9 cellular contexts compared by ENCODE assay signal in the genomic region with DNA sequence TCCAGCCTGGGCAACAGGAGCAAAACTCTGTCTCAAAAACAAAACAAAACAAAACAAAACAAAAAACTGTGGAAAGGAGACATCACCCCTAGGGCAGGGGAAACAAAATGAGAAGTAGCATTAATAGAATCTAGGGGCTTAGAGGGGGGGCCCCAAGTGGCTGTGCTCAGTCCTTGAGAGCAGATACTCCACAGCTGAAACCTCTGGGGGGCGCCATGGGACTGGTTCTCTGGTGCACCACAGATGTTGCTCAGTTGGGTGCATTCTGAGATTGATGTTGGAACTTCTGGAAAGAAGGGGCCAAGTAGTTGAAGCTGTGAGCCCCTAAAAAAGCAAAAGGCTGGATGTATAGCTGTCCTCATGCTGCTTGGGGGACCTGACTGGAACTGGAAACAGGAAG. TPM values are rescaled to one million over a fixed set of nuclear protein-coding genes. Genes with fewer than 3 reads are reported as not detected.
DNase-seq lines count a peak whose midpoint lies in the region; ATAC-seq and TF ChIP-seq lines count a peak whose summit lies in the region.
"Had no signal": no experiment of that assay in that cellular context is flagged by ENCODE, and none has a peak within 500 bp of the region (broad histone marks: within the 10 kb centered on the region; RNA-seq: fewer than 3 reads in every experiment).

No MANE protein-coding gene starts in this region.

- peak overlapping the region in 1 of 4 donors; percentile 32 for H3K4me3 Mint-ChIP-seq in CD4-positive, CD25-positive, alpha-beta regulatory T cell
- no peak overlapping the region for H3K4me3 Mint-ChIP-seq in activated naive CD8-positive, alpha-beta T cell treated with anti-CD3 and anti-CD28 coated beads for 36 hours

- no peaks in the 10 kb centered on the region for H3K36me3 ChIP-seq in CD4-positive, CD25-positive, alpha-beta regulatory T cell (ENCODE audit: control insufficient read depth, insufficient read depth, low read length)
- H3K36me3 ChIP-seq in SJCRH30 (no peaks in the 10 kb centered on the region), osteoblast (ENCODE audit: insufficient read depth, low read length) (no peaks in the 10 kb centered on the region), SK-N-SH (replicated peaks in 1 of 2; ENCODE audit: control insufficient read depth in 1 of 2, insufficient read depth in 2 of 2, low read length in 1 of 2) (no peaks in the 10 kb centered on the region)

- H3K9ac ChIP-seq in SK-N-SH, result no peak overlapping the region

- no peak overlapping the region for H3K27ac ChIP-seq in CD4-positive, CD25-positive, alpha-beta regulatory T cell (ENCODE audit: insufficient read depth, low read length, poor library complexity, severe bottlenecking)
- H3K27ac ChIP-seq in SJCRH30 (no peak overlapping the region), osteoblast (ENCODE audit: low read depth, low read length) (no peak overlapping the region), SK-N-SH (ENCODE audit: low read depth in 2 of 2, low read length in 1 of 2) (no peak overlapping the region)

- peak; percentile 23 to 62 (median 55) for DNase-seq in CD4-positive, CD25-positive, alpha-beta regulatory T cell
- DNase-seq in SJCRH30 (peak; percentile 27 to 36), osteoblast (ENCODE audit: insufficient read length, low spot score, missing footprints) (no peak), T1000 (lab: John Stamatoyannopoulos, UW) (no peak), SK-N-SH (no peak), dedifferentiated amniotic fluid mesenchymal stem cell (ENCODE audit: extremely low spot score) (no peak)
- DNase-seq in activated naive CD8-positive, alpha-beta T cell treated with anti-CD3 and anti-CD28 coated beads for 36 hours, result peak; percentile 38
- DNase-seq: GF-D8 had no signal

- POLR2A ChIA-PET in SK-N-SH (lab: Yijun Ruan, JAX), result no interaction called here

- H3K9me3 Mint-ChIP-seq in CD4-positive, CD25-positive, alpha-beta regulatory T cell, result peaks cover 0 to 7% (median 2%) of the 10 kb centered on the region in 7 donors
- peaks cover 7% of the 10 kb centered on the region for H3K9me3 Mint-ChIP-seq in activated naive CD8-positive, alpha-beta T cell treated with anti-CD3 and anti-CD28 coated beads for 36 hours

- CTCF ChIA-PET in SK-N-SH (lab: Yijun Ruan, JAX), result no interaction called here

- peak; percentile 63 to 64 for ATAC-seq in CD4-positive, CD25-positive, alpha-beta regulatory T cell (ENCODE audit: low read depth in 2 of 2)
- ATAC-seq in GM18909 (IDR thresholded peaks at IDR 0.05; ENCODE audit: poor library complexity, unreplicated experiment), result no peak

- TF ChIP-seq EP300 in SK-N-SH (IDR thresholded peaks at IDR 0.05; ENCODE audit: borderline replicate concordance in 1 of 2, low read depth in 1 of 2, low read length in 1 of 2), result no peak

- H3K27ac Mint-ChIP-seq in CD4-positive, CD25-positive, alpha-beta regulatory T cell, result no peak overlapping the region
- H3K27ac Mint-ChIP-seq in activated naive CD8-positive, alpha-beta T cell treated with anti-CD3 and anti-CD28 coated beads for 36 hours, result no peak overlapping the region

- peaks cover 3 to 5% (median 5%) of the 10 kb centered on the region in 4 donors for H3K4me1 Mint-ChIP-seq in CD4-positive, CD25-positive, alpha-beta regulatory T cell
- peaks cover 3% of the 10 kb centered on the region for H3K4me1 Mint-ChIP-seq in activated naive CD8-positive, alpha-beta T cell treated with anti-CD3 and anti-CD28 coated beads for 36 hours

- no peaks in the 10 kb centered on the region for H3K27me3 ChIP-seq in CD4-positive, CD25-positive, alpha-beta regulatory T cell (ENCODE audit: control insufficient read depth, insufficient read depth, low read length)
- no peaks in the 10 kb centered on the region for H3K27me3 ChIP-seq in SJCRH30
- no peaks in the 10 kb centered on the region for H3K27me3 ChIP-seq in osteoblast (ENCODE audit: insufficient read depth, low read length)
- H3K27me3 ChIP-seq in SK-N-SH (ENCODE audit: insufficient read depth), result no peaks in the 10 kb centered on the region

- H3K9me3 ChIP-seq in CD4-positive, CD25-positive, alpha-beta regulatory T cell (ENCODE audit: control insufficient read depth in 2 of 2, low read length in 2 of 2), result peaks cover 0 to 12% of the 10 kb centered on the region in 2 experiments
- H3K9me3 ChIP-seq in SJCRH30 (replicated peaks) (peaks cover 4% of the 10 kb centered on the region; the same call in 1 of the 2 replicates), osteoblast (ENCODE audit: low read depth, low read length) (peaks cover 3% of the 10 kb centered on the region), SK-N-SH (no peaks in the 10 kb centered on the region; the same call in 1 of the 2 replicates)

- H4K20me1 ChIP-seq in osteoblast (ENCODE audit: insufficient read depth, low read length) (no peaks in the 10 kb centered on the region), SK-N-SH (ENCODE audit: insufficient read depth) (no peaks in the 10 kb centered on the region)

- H3K36me3 Mint-ChIP-seq in CD4-positive, CD25-positive, alpha-beta regulatory T cell, result no peaks in the 10 kb centered on the region
- peaks cover 3% of the 10 kb centered on the region for H3K36me3 Mint-ChIP-seq in activated naive CD8-positive, alpha-beta T cell treated with anti-CD3 and anti-CD28 coated beads for 36 hours

- peaks cover 15% of the 10 kb centered on the region for H3K27me3 Mint-ChIP-seq in CD4-positive, CD25-positive, alpha-beta regulatory T cell
- H3K27me3 Mint-ChIP-seq in activated naive CD8-positive, alpha-beta T cell treated with anti-CD3 and anti-CD28 coated beads for 36 hours, result no peaks in the 10 kb centered on the region

- no peaks in the 10 kb centered on the region for H3K9me2 ChIP-seq in SK-N-SH

- H3K79me2 ChIP-seq in osteoblast (ENCODE audit: insufficient read depth, low read length) (no peaks in the 10 kb centered on the region), SK-N-SH (ENCODE audit: insufficient read depth) (no peaks in the 10 kb centered on the region)

- H2AFZ ChIP-seq in osteoblast (ENCODE audit: low read length), result no peak overlapping the region
- no peak overlapping the region for H2AFZ ChIP-seq in SK-N-SH (ENCODE audit: low read depth)

- no peak for TF ChIP-seq RAD21 in SK-N-SH (IDR thresholded peaks at IDR 0.05; ENCODE audit: low read length)

- no peaks in the 10 kb centered on the region for H3F3A ChIP-seq in SK-N-SH (replicated peaks; ENCODE audit: insufficient read depth)

- TF ChIP-seq CTCF in osteoblast (IDR thresholded peaks at IDR 0.05; ENCODE audit: extremely low read depth, low read depth, low read length), result peak; percentile 14
- TF ChIP-seq CTCF in SK-N-SH (IDR thresholded peaks at IDR 0.05), result no peak; the same call in 1 of the 2 replicates

- no peaks in the 10 kb centered on the region for H3K4me1 ChIP-seq in CD4-positive, CD25-positive, alpha-beta regulatory T cell (ENCODE audit: control insufficient read depth, insufficient read depth, low read length, poor library complexity, severe bottlenecking)
- H3K4me1 ChIP-seq in SJCRH30, result no peaks in the 10 kb centered on the region
- no peaks in the 10 kb centered on the region for H3K4me1 ChIP-seq in osteoblast (ENCODE audit: insufficient read depth, low read length)
- H3K4me1 ChIP-seq in SK-N-SH (ENCODE audit: control insufficient read depth in 1 of 2, insufficient read depth in 2 of 2, low read depth in 1 of 2, low read length in 1 of 2), result no peaks in the 10 kb centered on the region; a peak in 1 of 4 replicates

- H3K4me2 ChIP-seq in osteoblast (ENCODE audit: insufficient read depth, low read length) (no peak overlapping the region), SK-N-SH (no peak overlapping the region)

- no peak overlapping the region for H3K4me3 ChIP-seq in CD4-positive, CD25-positive, alpha-beta regulatory T cell (ENCODE audit: low read depth, low read length)
- H3K4me3 ChIP-seq in SJCRH30 (no peak overlapping the region), osteoblast (ENCODE audit: insufficient read depth, low read length) (no peak overlapping the region), SK-N-SH (ENCODE audit: low read depth in 2 of 2, low read length in 1 of 2) (no peak overlapping the region)

- 20% methylated on average over 1 of the region's 1 CpG for WGBS in SK-N-SH (ENCODE audit: low lambda C conversion rate)

TF ChIP-seq in SK-N-SH, 30 proteins besides CTCF, POLR2A, EP300 and RAD21 (continues in another document):
- no peak for TF ChIP-seq GATA2 (CRISPR knock-in tag; IDR thresholded peaks at IDR 0.05)
- no peak for TF ChIP-seq GABPA (IDR thresholded peaks at IDR 0.05; ENCODE audit: low read depth)
- no peak for TF ChIP-seq SIN3A (IDR thresholded peaks at IDR 0.05; ENCODE audit: borderline replicate concordance, low read depth, low read length)
- TF ChIP-seq EZH2phosphoT487 (IDR thresholded peaks at IDR 0.05; ENCODE audit: borderline replicate concordance, low read depth), result no peak
- TF ChIP-seq, protein P1, sequence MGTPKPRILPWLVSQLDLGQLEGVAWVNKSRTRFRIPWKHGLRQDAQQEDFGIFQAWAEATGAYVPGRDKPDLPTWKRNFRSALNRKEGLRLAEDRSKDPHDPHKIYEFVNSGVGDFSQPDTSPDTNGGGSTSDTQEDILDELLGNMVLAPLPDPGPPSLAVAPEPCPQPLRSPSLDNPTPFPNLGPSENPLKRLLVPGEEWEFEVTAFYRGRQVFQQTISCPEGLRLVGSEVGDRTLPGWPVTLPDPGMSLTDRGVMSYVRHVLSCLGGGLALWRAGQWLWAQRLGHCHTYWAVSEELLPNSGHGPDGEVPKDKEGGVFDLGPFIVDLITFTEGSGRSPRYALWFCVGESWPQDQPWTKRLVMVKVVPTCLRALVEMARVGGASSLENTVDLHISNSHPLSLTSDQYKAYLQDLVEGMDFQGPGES (IDR thresholded peaks at IDR 0.05; ENCODE audit: low read depth, low read length), result no peak
- TF ChIP-seq CHD2 (IDR thresholded peaks at IDR 0.05; ENCODE audit: low read length, partially characterized antibody), result no peak
- no peak for TF ChIP-seq SMC3 (IDR thresholded peaks at IDR 0.05; ENCODE audit: low read depth, low read length)
- no peak for TF ChIP-seq RXRA (IDR thresholded peaks at IDR 0.05; ENCODE audit: borderline replicate concordance, low read depth)
- TF ChIP-seq, protein P2, sequence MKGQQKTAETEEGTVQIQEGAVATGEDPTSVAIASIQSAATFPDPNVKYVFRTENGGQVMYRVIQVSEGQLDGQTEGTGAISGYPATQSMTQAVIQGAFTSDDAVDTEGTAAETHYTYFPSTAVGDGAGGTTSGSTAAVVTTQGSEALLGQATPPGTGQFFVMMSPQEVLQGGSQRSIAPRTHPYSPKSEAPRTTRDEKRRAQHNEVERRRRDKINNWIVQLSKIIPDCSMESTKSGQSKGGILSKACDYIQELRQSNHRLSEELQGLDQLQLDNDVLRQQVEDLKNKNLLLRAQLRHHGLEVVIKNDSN (IDR thresholded peaks at IDR 0.05; ENCODE audit: borderline replicate concordance, low read depth), result no peak

RNA-seq across cellular contexts. Expression of a gene that starts 11.8 kb away (rescaled TPM):
- total RNA-seq in CD4-positive, CD25-positive, alpha-beta regulatory T cell, result 348 TPM
- 10 to 100 TPM; 25.6 to 44.9 (median 32.2) TPM for polyA plus RNA-seq in CD4-positive, CD25-positive, alpha-beta regulatory T cell
- total RNA-seq in SJCRH30 (2014; rRNA removed; shearing (Covaris generic)), result 42.7 and 48.2 TPM in 2 replicates
- 10 to 100 TPM; 25.2 to 30.9 TPM for total RNA-seq in activated naive CD8-positive, alpha-beta T cell treated with anti-CD3 and anti-CD28 coated beads for 36 hours
- total RNA-seq in osteoblast, result 8.0 and 10.1 TPM in 2 replicates
- polyA plus RNA-seq in SK-N-SH (2012; rRNA removed), result 6.5 and 7.1 TPM in 2 replicates
- polyA plus RNA-seq in SK-N-SH (2012; cell fraction: cytosol; rRNA removed), result 3.6 and 4.7 TPM in 2 replicates
- 18.8 and 21.3 TPM in 2 replicates for polyA plus RNA-seq in SK-N-SH (2012; cell fraction: nucleus; rRNA removed)

Comparison
In these comparisons a context has a peak if more than half of its experiments do, and no peak if none do; other contexts are left out.
1. DNase-seq: peak in CD4-positive, CD25-positive, alpha-beta regulatory T cell (3 of 3), SJCRH30 (2 of 2) and activated naive CD8-positive, alpha-beta T cell treated with anti-CD3 and anti-CD28 coated beads for 36 hours (single experiment); none in osteoblast (single experiment), T1000 (single experiment), SK-N-SH (single experiment) and dedifferentiated amniotic fluid mesenchymal stem cell (single experiment).